In the genomic region with DNA sequence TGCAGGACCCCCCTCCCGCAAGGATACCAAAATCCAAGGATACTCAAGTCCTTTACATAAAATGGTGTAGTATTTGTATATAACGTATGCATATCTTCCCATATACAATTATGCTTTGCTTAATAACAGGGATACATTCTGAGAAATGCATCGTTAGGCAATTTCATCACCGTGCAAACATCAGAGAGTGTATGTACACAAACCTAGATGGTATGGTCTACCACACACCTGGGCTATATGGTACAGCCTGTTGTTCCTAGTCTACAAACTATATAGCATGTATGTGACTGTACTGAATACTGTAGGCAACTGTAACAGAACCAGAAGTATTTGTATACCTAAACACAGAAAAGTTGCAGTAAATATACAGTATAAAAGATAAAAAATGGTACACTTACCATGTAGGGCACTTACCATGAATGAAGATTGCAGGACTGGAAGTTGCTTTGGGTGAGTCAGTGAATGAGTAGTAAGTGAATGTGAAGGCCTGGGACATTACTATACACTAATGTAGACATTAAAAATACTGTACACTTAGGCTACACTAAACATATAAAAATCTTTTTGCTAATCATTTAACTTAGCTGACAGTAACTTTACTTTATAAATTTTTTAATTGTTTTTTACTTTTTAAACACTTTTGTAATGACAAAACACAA, we compare ENCODE assay signal across 22 cellular contexts.
"Had no signal": no experiment of that assay in that cellular context is flagged by ENCODE, and none has a peak within 500 bp of the region (broad histone marks: within the 10 kb centered on the region; RNA-seq: fewer than 3 reads in every experiment).

No MANE protein-coding gene starts in this region.

- H3K9me3 Mint-ChIP-seq: activated CD4-positive, alpha-beta memory T cell treated with anti-CD3 and anti-CD28 coated beads for 36 hours; activated naive CD8-positive, alpha-beta T cell treated with anti-CD3 and anti-CD28 coated beads for 36 hours; effector memory CD8-positive, alpha-beta T cell; naive B cell; neural crest cell; stimulated activated effector memory CD8-positive, alpha-beta T cell treated with anti-CD3 and anti-CD28 coated beads, Interleukin-12 subunit alpha, Interleukin-12 subunit beta, amount 100 ng/mL, for 72 hours had no signal

- H3K4me1 ChIP-seq: colonic mucosa, esophagus muscularis mucosa, heart right ventricle, lower lobe of right lung, right lobe of liver, stomach, suprapubic skin, tibial nerve had no signal

- H3K4me3 Mint-ChIP-seq: activated CD4-positive, alpha-beta memory T cell treated with anti-CD3 and anti-CD28 coated beads for 36 hours; activated naive CD8-positive, alpha-beta T cell treated with anti-CD3 and anti-CD28 coated beads for 36 hours; effector memory CD8-positive, alpha-beta T cell; naive B cell; neural crest cell; stimulated activated effector memory CD8-positive, alpha-beta T cell treated with anti-CD3 and anti-CD28 coated beads, Interleukin-12 subunit alpha, Interleukin-12 subunit beta, amount 100 ng/mL, for 72 hours had no signal

- H3K9me3 ChIP-seq: colonic mucosa, esophagus muscularis mucosa, lower lobe of right lung, right lobe of liver, stomach, suprapubic skin, tibial nerve had no signal

- H3K27ac Mint-ChIP-seq: activated CD4-positive, alpha-beta memory T cell treated with anti-CD3 and anti-CD28 coated beads for 36 hours; activated naive CD8-positive, alpha-beta T cell treated with anti-CD3 and anti-CD28 coated beads for 36 hours; effector memory CD8-positive, alpha-beta T cell; naive B cell; stimulated activated effector memory CD8-positive, alpha-beta T cell treated with anti-CD3 and anti-CD28 coated beads, Interleukin-12 subunit alpha, Interleukin-12 subunit beta, amount 100 ng/mL, for 72 hours had no signal

- H3K36me3 ChIP-seq: colonic mucosa, esophagus muscularis mucosa, heart right ventricle, lower lobe of right lung, suprapubic skin had no signal

- H3K36me3 Mint-ChIP-seq: activated CD4-positive, alpha-beta memory T cell treated with anti-CD3 and anti-CD28 coated beads for 36 hours; activated naive CD8-positive, alpha-beta T cell treated with anti-CD3 and anti-CD28 coated beads for 36 hours; stimulated activated effector memory CD8-positive, alpha-beta T cell treated with anti-CD3 and anti-CD28 coated beads, Interleukin-12 subunit alpha, Interleukin-12 subunit beta, amount 100 ng/mL, for 72 hours had no signal

- H3K4me1 Mint-ChIP-seq: activated naive CD8-positive, alpha-beta T cell treated with anti-CD3 and anti-CD28 coated beads for 36 hours; neural crest cell; stimulated activated effector memory CD8-positive, alpha-beta T cell treated with anti-CD3 and anti-CD28 coated beads, Interleukin-12 subunit alpha, Interleukin-12 subunit beta, amount 100 ng/mL, for 72 hours had no signal

- H3K27me3 Mint-ChIP-seq: activated CD4-positive, alpha-beta memory T cell treated with anti-CD3 and anti-CD28 coated beads for 36 hours; activated naive CD8-positive, alpha-beta T cell treated with anti-CD3 and anti-CD28 coated beads for 36 hours; effector memory CD8-positive, alpha-beta T cell; naive B cell had no signal

- H3K27me3 ChIP-seq: colonic mucosa, dorsolateral prefrontal cortex, esophagus muscularis mucosa, heart right ventricle, right lobe of liver, stomach, suprapubic skin, tibial nerve had no signal

- DNase-seq: activated CD4-positive, alpha-beta memory T cell treated with anti-CD3 and anti-CD28 coated beads for 36 hours; activated CD4-positive, alpha-beta T cell treated with anti-CD3 and anti-CD28 coated beads for 48 hours; activated naive CD4-positive, alpha-beta T cell treated with Interleukin-2 at 50 U/mL for 16 hours; activated naive CD8-positive, alpha-beta T cell treated with anti-CD3 and anti-CD28 coated beads for 36 hours; activated T-cell treated with anti-CD3 and anti-CD28 coated beads, Interleukin-2, amount 50 U/mL, for 48 hours; colonic mucosa; dorsolateral prefrontal cortex; effector memory CD8-positive, alpha-beta T cell; heart right ventricle; lower lobe of right lung; naive B cell; occipital lobe; posterior cingulate gyrus; right lobe of liver; stimulated activated CD4-positive, alpha-beta T cell treated with anti-CD3 and anti-CD28 coated beads, Interleukin-1b, Interleukin-23, amount 100 ng/mL, for 48 hours; stomach had no signal

- H3K4me3 ChIP-seq: colonic mucosa, dorsolateral prefrontal cortex, esophagus muscularis mucosa, heart right ventricle, lower lobe of right lung, right lobe of liver, skin epidermis, stomach, suprapubic skin, tibial nerve had no signal
